ENCODE assay signal across 23 cellular contexts in genomic region chr2:109344270-109344805, GRCh38.
DNase-seq lines count a peak whose midpoint lies in the region; ATAC-seq, FAIRE-seq and TF ChIP-seq lines count a peak whose summit lies in the region.
"Had no signal": no experiment of that assay in that cellular context is flagged by ENCODE, and none has a peak within 500 bp of the region (broad histone marks: within the 10 kb centered on the region; RNA-seq: fewer than 3 reads in every experiment).

No MANE protein-coding gene starts in this region.

- H3K27me3 Mint-ChIP-seq in T-helper 17 cell (peaks cover 5% of the 10 kb centered on the region), osteocyte (ENCODE audit: unreplicated experiment) (no peaks in the 10 kb centered on the region)

- DNase-seq in right atrium auricular region (ENCODE audit: low spot score) (peak; percentile 34), heart right ventricle (no peak), T-helper 17 cell (no peak), esophagus muscularis mucosa (ENCODE audit: extremely low spot score) (peak; percentile 72), osteocyte (ENCODE audit: extremely low spot score, unreplicated experiment) (peak; percentile 53), D721Med (ENCODE audit: insufficient read length, low spot score) (no peak), T-helper 9 cell (no peak)
- no peak for DNase-seq in activated T-cell treated with anti-CD3 and anti-CD28 coated beads, Interleukin-2, amount 50 U/mL, for 1 hour
- DNase-seq: AML-193; DMS153; GOT3; HCEC 1CT; MG63; NCI-H1417 treated with DMSO at 0.1 percent for 48 hours; NCI-H187; NCI-H2107; NCI-H510A; NK-92 treated with Interleukin-12 subunit alpha and Interleukin-12 subunit beta, amount 100 ng/mL, for 24 hours; SIG-M5; SK-N-SH had no signal

- ATAC-seq in heart right ventricle (no peak), T-helper 17 cell (no peak)

- H3K9me3 ChIP-seq in right atrium auricular region = no peaks in the 10 kb centered on the region
- no peaks in the 10 kb centered on the region for H3K9me3 ChIP-seq in heart right ventricle
- no peaks in the 10 kb centered on the region for H3K9me3 ChIP-seq in T-helper 17 cell (ENCODE audit: control insufficient read depth, low read length, poor library complexity, severe bottlenecking)
- no peaks in the 10 kb centered on the region for H3K9me3 ChIP-seq in esophagus muscularis mucosa
- H3K9me3 ChIP-seq: SK-N-SH had no signal

- H3K27ac ChIP-seq in right atrium auricular region (no peak overlapping the region), heart right ventricle (no peak overlapping the region), esophagus muscularis mucosa (replicated peaks in 1 of 4) (no peak overlapping the region)

- no peaks in the 10 kb centered on the region for H3K9me3 Mint-ChIP-seq in osteocyte (ENCODE audit: unreplicated experiment)

- H3K4me1 ChIP-seq in right atrium auricular region (peaks cover 0 to 12% of the 10 kb centered on the region in 2 donors), heart right ventricle (peaks cover 8 to 26% (median 11%) of the 10 kb centered on the region in 9 donors), esophagus muscularis mucosa (peaks cover 9 to 18% (median 13%) of the 10 kb centered on the region in 4 donors)

- H3K4me1 Mint-ChIP-seq in T-helper 17 cell (peaks cover 16% of the 10 kb centered on the region), osteocyte (ENCODE audit: unreplicated experiment) (peaks cover 71% of the 10 kb centered on the region)

- no peak for TF ChIP-seq EP300 in esophagus muscularis mucosa (IDR thresholded peaks at IDR 0.05)

- no peaks in the 10 kb centered on the region for H3K36me3 Mint-ChIP-seq in T-helper 17 cell (ENCODE audit: low read depth)
- H3K36me3 Mint-ChIP-seq in osteocyte (ENCODE audit: unreplicated experiment) = peaks cover 8% of the 10 kb centered on the region

- WGBS in heart right ventricle, 2 donors = 97 to 98% methylated on average over 9 of the region's 9 CpGs
- WGBS in esophagus muscularis mucosa = 98% methylated on average over 9 of the region's 9 CpGs

- H3K27me3 ChIP-seq in right atrium auricular region (no peaks in the 10 kb centered on the region), heart right ventricle (no peaks in the 10 kb centered on the region), esophagus muscularis mucosa (no peaks in the 10 kb centered on the region)
- H3K27me3 ChIP-seq: MG63 had no signal

- H3K27ac Mint-ChIP-seq in T-helper 17 cell = peak overlapping the region; percentile 62
- H3K27ac Mint-ChIP-seq in osteocyte (ENCODE audit: unreplicated experiment) = peak overlapping the region; percentile 71

- H3K4me3 Mint-ChIP-seq in T-helper 17 cell (no peak overlapping the region), osteocyte (ENCODE audit: unreplicated experiment) (no peak overlapping the region)

- H3K4me3 ChIP-seq in right atrium auricular region = no peak overlapping the region
- no peak overlapping the region for H3K4me3 ChIP-seq in heart right ventricle
- H3K4me3 ChIP-seq in esophagus muscularis mucosa = no peak overlapping the region
- H3K4me3 ChIP-seq: MG63 had no signal

- FAIRE-seq in D721Med (lab: Jason Lieb, UNC) = no peak
- FAIRE-seq: G401.6, GM12892, GM18507 had no signal

- intact Hi-C loops in heart right ventricle (cut with DNase I) (no loop called here), esophagus muscularis mucosa (cut with DNase I) (no loop called here)

- no peaks in the 10 kb centered on the region for H3K36me3 ChIP-seq in right atrium auricular region
- H3K36me3 ChIP-seq in heart right ventricle = no peaks in the 10 kb centered on the region
- no peaks in the 10 kb centered on the region for H3K36me3 ChIP-seq in esophagus muscularis mucosa
- H3K36me3 ChIP-seq: MG63 had no signal

- TF ChIP-seq CTCF in right atrium auricular region (IDR thresholded peaks at IDR 0.05) = no peak
- no peak for TF ChIP-seq CTCF in heart right ventricle (IDR thresholded peaks at IDR 0.05)
- TF ChIP-seq CTCF in esophagus muscularis mucosa (IDR thresholded peaks at IDR 0.05) = no peak
- TF ChIP-seq CTCF in osteocyte (IDR thresholded peaks at IDR 0.05) = no peak
- TF ChIP-seq CTCF in D721Med (IDR thresholded peaks at IDR 0.05; ENCODE audit: insufficient read depth, missing control alignments) = no peak

- TF ChIP-seq POLR2A in esophagus muscularis mucosa (IDR thresholded peaks at IDR 0.05; ENCODE audit: low read depth) = no peak

Comparison
In these comparisons a context has a peak if more than half of its experiments do, and no peak if none do; other contexts are left out.
1. DNase-seq: peak in right atrium auricular region (single experiment), esophagus muscularis mucosa (single experiment) and osteocyte (single experiment); none in heart right ventricle (0 of 2), T-helper 17 cell (0 of 3), D721Med (single experiment), activated T-cell treated with anti-CD3 and anti-CD28 coated beads, Interleukin-2, amount 50 U/mL, for 1 hour (single experiment) and T-helper 9 cell (single experiment).